25 cellular contexts compared by ENCODE assay signal in genomic region chr11:126420730-126421083, GRCh38.
A peak's percentile ranks its signal among the peaks of the same experiment; 100 is the strongest.
DNase-seq lines count a peak whose midpoint lies in the region; ATAC-seq, FAIRE-seq and TF ChIP-seq lines count a peak whose summit lies in the region.
"Had no signal": no experiment of that assay in that cellular context is flagged by ENCODE, and none has a peak within 500 bp of the region (broad histone marks: within the 10 kb centered on the region; RNA-seq: fewer than 3 reads in every experiment).

No MANE protein-coding gene starts in this region.

- H3K9me3 ChIP-seq in right cardiac atrium (ENCODE audit: control insufficient read depth, low read length): no peaks in the 10 kb centered on the region
- no peaks in the 10 kb centered on the region for H3K9me3 ChIP-seq in K562 (replicated peaks; ENCODE audit: control insufficient read depth, insufficient read depth, low read depth, low read length)
- no peaks in the 10 kb centered on the region for H3K9me3 ChIP-seq in upper lobe of right lung
- H3K9me3 ChIP-seq: neutrophil, SK-N-SH had no signal

- TF ChIP-seq CTCF in K562 (IDR thresholded peaks at IDR 0.05 in 2 of 3, conservative IDR thresholded peaks at IDR 0.05 in 1 of 3; ENCODE audit: insufficient read depth in 2 of 3, low read depth in 1 of 3, low read length in 3 of 3): no peak
- TF ChIP-seq CTCF in upper lobe of right lung (IDR thresholded peaks at IDR 0.05): no peak

- H3K79me2 ChIP-seq in K562 (ENCODE audit: control insufficient read depth, insufficient read depth, low read length): no peaks in the 10 kb centered on the region

- H3K36me3 Mint-ChIP-seq in memory B cell: no peaks in the 10 kb centered on the region
- H3K36me3 Mint-ChIP-seq: CD14-positive monocyte had no signal

- H3K27ac ChIP-seq in right cardiac atrium (ENCODE audit: low read length): peak overlapping the region; percentile 55
- H3K27ac ChIP-seq in K562 (ENCODE audit: extremely low read depth, low read depth, low read length): no peak overlapping the region
- H3K27ac ChIP-seq in upper lobe of right lung: peak overlapping the region; percentile 79
- H3K27ac ChIP-seq: neutrophil had no signal

- no peak overlapping the region for H3K9ac ChIP-seq in K562 (ENCODE audit: insufficient read depth in 1 of 2, low read depth in 2 of 2, low read length in 2 of 2)
- H3K9ac ChIP-seq: SK-N-SH had no signal

- H3K4me3 ChIP-seq in right cardiac atrium (ENCODE audit: low read length): no peak overlapping the region
- no peak overlapping the region for H3K4me3 ChIP-seq in K562
- no peak overlapping the region for H3K4me3 ChIP-seq in upper lobe of right lung

- FAIRE-seq in K562 (lab: Jason Lieb, UNC): no peak
- FAIRE-seq: astrocyte, G401.6, RCC 7860 had no signal

- no peak for TF ChIP-seq EP300 in K562 (IDR thresholded peaks at IDR 0.05; ENCODE audit: low read length)

- no peak overlapping the region for H2AFZ ChIP-seq in K562 (ENCODE audit: low read depth, low read length)

- H3K4me1 ChIP-seq in right cardiac atrium (ENCODE audit: control insufficient read depth, insufficient read depth, low read length): peaks cover 25% of the 10 kb centered on the region
- H3K4me1 ChIP-seq in K562 (replicated peaks in 1 of 2; ENCODE audit: control insufficient read depth in 2 of 2, insufficient read depth in 2 of 2, low read length in 2 of 2): peaks cover 9 to 13% of the 10 kb centered on the region in 2 experiments; a peak in 4 of 5 replicates
- H3K4me1 ChIP-seq in upper lobe of right lung: peaks cover 34% of the 10 kb centered on the region

- H3K9me1 ChIP-seq in K562 (ENCODE audit: control insufficient read depth, insufficient read depth, low read length): no peaks in the 10 kb centered on the region

- peaks cover 3% of the 10 kb centered on the region for H3K27me3 Mint-ChIP-seq in memory B cell

- peaks cover 54% of the 10 kb centered on the region for H4K20me1 ChIP-seq in K562 (replicated peaks; ENCODE audit: control insufficient read depth, insufficient read depth, low read length)

- POLR2A ChIA-PET in K562 (lab: Yijun Ruan, JAX): interaction anchor here (1.3 to 1.8 kb wide), 3 partner anchors 9 to 102 kb away, joined by 3 to 6 read pairs (median 6); no protein-coding TSS in a partner anchor

- intact Hi-C loops in right cardiac atrium (cut with DNase I) (loop anchor here in 2 of 4 donors (5.0 to 10.0 kb wide), 2 partner anchors 106 to 108 kb away; no protein-coding TSS in a partner anchor), Right ventricle myocardium inferior (cut with DNase I) (no loop called here), K562 (cut with micrococcal nuclease) (loop anchor here (2.0 to 5.0 kb wide), 3 partner anchors 66 to 108 kb away; partner anchors contain the start of gene ST3GAL4), upper lobe of right lung (cut with DNase I) (no loop called here)

- in situ Hi-C loops in K562 (cut with MboI): loop anchor here (25.0 kb wide), 1 partner anchor 108 kb away; the partner anchor contains the start of gene DCPS

- no peak for TF ChIP-seq RAD21 in K562 (CRISPR knock-in tag; conservative IDR thresholded peaks at IDR 0.05 in 1 of 2, IDR thresholded peaks at IDR 0.05 in 1 of 2)

- H3K4me2 ChIP-seq in K562 (ENCODE audit: insufficient read depth, low read length): no peak overlapping the region
- H3K4me2 ChIP-seq: SK-N-SH had no signal

- peak in 1 of 2 donors; percentile 1 for ATAC-seq in right cardiac atrium
- no peak for ATAC-seq in Right ventricle myocardium inferior
- ATAC-seq in K562: no peak
- no peak for ATAC-seq in memory B cell (ENCODE audit: low read depth)
- ATAC-seq in upper lobe of right lung: no peak
- ATAC-seq in HG03520 (IDR thresholded peaks at IDR 0.05; ENCODE audit: unreplicated experiment): no peak
- ATAC-seq: activated CD4-positive, CD25-positive, alpha-beta regulatory T cell treated with anti-CD3 and anti-CD28 coated beads, Interleukin-2, amount 50 U/mL, for 24 hours; left lobe of liver had no signal

- no peaks in the 10 kb centered on the region for H3K9me3 Mint-ChIP-seq in memory B cell
- H3K9me3 Mint-ChIP-seq: CD14-positive monocyte had no signal

- H3K27ac Mint-ChIP-seq in memory B cell: peak overlapping the region; percentile 41

- CTCF ChIA-PET in K562 (lab: Yijun Ruan, JAX; ENCODE audit: low intra/inter-chr PET ratio): no interaction called here

- H3K36me3 ChIP-seq in K562 (ENCODE audit: control insufficient read depth, insufficient read depth, low read length): no peaks in the 10 kb centered on the region
- no peaks in the 10 kb centered on the region for H3K36me3 ChIP-seq in upper lobe of right lung

- DNase-seq in right cardiac atrium (no peak), Right ventricle myocardium inferior (ENCODE audit: missing footprints) (no peak), K562 (ENCODE audit: extremely low read depth in 1 of 4, low spot score in 3 of 4) (no peak), memory B cell (ENCODE audit: low spot score in 2 of 2) (no peak), upper lobe of right lung (no peak), NCI-H526 treated with DMSO at 0.1 percent for 48 hours (lab: John Stamatoyannopoulos, UW) (no peak), HK-2 (ENCODE audit: unreplicated experiment) (no peak)
- DNase-seq: ACHN; activated CD8-positive, alpha-beta memory T cell treated with anti-CD3 and anti-CD28 coated beads for 24 hours; activated naive CD4-positive, alpha-beta T cell treated with anti-CD3 and anti-CD28 coated beads, Interleukin-2, amount 50 U/mL, for 16 hours; DMS 273 treated with DMSO at 0.1 percent for 48 hours; effector CD8-positive, alpha-beta T cell; GOT3; NCI-H1048; NCI-H187 treated with DMSO at 0.1 percent for 48 hours; NCI-H446; SK-N-SH had no signal

- BruUV-seq in K562 (replicated peaks; lab: Mats Ljungman, UMichigan): no TSS peak

- H3K27me3 ChIP-seq in right cardiac atrium (ENCODE audit: control insufficient read depth, insufficient read depth) (no peaks in the 10 kb centered on the region), K562 (ENCODE audit: control insufficient read depth in 2 of 2, insufficient read depth in 2 of 2, low read length in 2 of 2) (peaks cover 24 to 35% of the 10 kb centered on the region in 2 experiments), upper lobe of right lung (no peaks in the 10 kb centered on the region)
- H3K27me3 ChIP-seq: neutrophil had no signal

- peaks cover 17% of the 10 kb centered on the region for H3K4me1 Mint-ChIP-seq in memory B cell

- no peak overlapping the region for H3K4me3 Mint-ChIP-seq in memory B cell

- TF ChIP-seq POLR2A in K562 (conservative IDR thresholded peaks at IDR 0.05): no peak

- WGBS in right cardiac atrium: 26% methylated on average over 3 of the region's 3 CpGs
- 4% methylated on average over 2 of the region's 3 CpGs for WGBS in K562 (ENCODE audit: insufficient coverage, low coverage, missing lambda C conversion rate)

TF ChIP-seq in K562, 482 proteins besides CTCF, POLR2A, EP300 and RAD21:
- TF ChIP-seq NELFE (IDR thresholded peaks at IDR 0.05; ENCODE audit: insufficient read depth, insufficient read length) (no peak), NCOA2 (IDR thresholded peaks at IDR 0.05; ENCODE audit: partially characterized antibody in 2 of 2) (no peak), NFE2L1 (tag; IDR thresholded peaks at IDR 0.05; ENCODE audit: borderline replicate concordance, low read depth) (no peak), ZKSCAN8 (CRISPR knock-in tag; IDR thresholded peaks at IDR 0.05) (peak; percentile 13; the same call in 1 of the 2 replicates), CLOCK (CRISPR knock-in tag; IDR thresholded peaks at IDR 0.05; ENCODE audit: borderline replicate concordance) (no peak), ELF1 (tag; IDR thresholded peaks at IDR 0.05) (peak; percentile 54; the same call in 1 of the 2 replicates), HSF4 (CRISPR knock-in tag; IDR thresholded peaks at IDR 0.05; ENCODE audit: borderline replicate concordance) (no peak), FOSL1 (tag; conservative IDR thresholded peaks at IDR 0.05) (0 out of 2 replicates have a peak, but pooled peaks have one; percentile 9), SP1 (CRISPR knock-in tag; IDR thresholded peaks at IDR 0.05) (no peak), PTTG1 (tag; IDR thresholded peaks at IDR 0.05; ENCODE audit: low read depth) (no peak)
